ENCODE assay signal across 19 cellular contexts in the genomic region with DNA sequence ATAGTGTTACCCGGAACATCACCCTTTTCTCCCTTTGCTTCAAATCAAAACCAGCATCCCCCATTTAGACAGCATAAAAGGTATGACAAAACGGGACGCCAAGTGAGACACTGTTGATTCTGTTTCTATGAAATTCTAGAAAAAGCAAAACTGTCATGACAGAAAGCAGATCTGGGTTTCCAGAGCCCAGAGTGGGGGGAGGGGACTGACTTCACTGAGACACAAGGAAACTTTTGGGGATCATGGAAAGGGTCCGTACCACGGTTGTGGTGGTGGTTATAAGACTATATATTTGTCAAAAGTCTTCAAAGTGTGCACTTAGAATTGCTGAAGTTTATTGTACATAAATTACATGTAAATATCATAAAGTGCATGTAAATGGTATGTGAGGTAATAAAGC.
DNase-seq lines count a peak whose midpoint lies in the region; ATAC-seq and TF ChIP-seq lines count a peak whose summit lies in the region.
"Had no signal": no experiment of that assay in that cellular context is flagged by ENCODE, and none has a peak within 500 bp of the region (broad histone marks: within the 10 kb centered on the region; RNA-seq: fewer than 3 reads in every experiment).

No MANE protein-coding gene starts in this region.

- H3K4me3 ChIP-seq in Peyer's patch (no peak overlapping the region), coronary artery (no peak overlapping the region), muscle layer of duodenum (ENCODE audit: low read depth in 1 of 2, low read length in 2 of 2) (no peak overlapping the region), stomach smooth muscle (ENCODE audit: low read length in 2 of 2) (peak overlapping the region; percentile 9 to 21)
- H3K4me3 ChIP-seq: MG63, neural progenitor cell had no signal

- no peak for TF ChIP-seq CTCF in Peyer's patch (IDR thresholded peaks at IDR 0.05)
- no peak for TF ChIP-seq CTCF in coronary artery (IDR thresholded peaks at IDR 0.05)

- H3K4me1 ChIP-seq in Peyer's patch, result no peaks in the 10 kb centered on the region
- H3K4me1 ChIP-seq in muscle layer of duodenum (ENCODE audit: control insufficient read depth in 1 of 2, insufficient read depth in 2 of 2, low read length in 2 of 2), result peaks cover 0 to 32% of the 10 kb centered on the region in 2 donors
- H3K4me1 ChIP-seq in stomach smooth muscle (ENCODE audit: control insufficient read depth, insufficient read depth, low read length), result peaks cover 18% of the 10 kb centered on the region

- H3K9me3 ChIP-seq in Peyer's patch (no peaks in the 10 kb centered on the region), muscle layer of duodenum (ENCODE audit: control insufficient read depth in 1 of 2, low read length in 2 of 2) (no peaks in the 10 kb centered on the region), stomach smooth muscle (ENCODE audit: control insufficient read depth in 2 of 2, low read length in 2 of 2) (no peaks in the 10 kb centered on the region)
- H3K9me3 ChIP-seq: MG63 had no signal

- H3K9ac ChIP-seq in stomach smooth muscle (ENCODE audit: low read length in 2 of 2), result peak overlapping the region in 1 of 2 donors; percentile 36
- H3K9ac ChIP-seq: neural progenitor cell had no signal

- DNase-seq in Peyer's patch, result no peak
- no peak for DNase-seq in coronary artery (ENCODE audit: low spot score)
- no peak for DNase-seq in SKM-1 treated with dmso at 0.1 percent for 144 hours (lab: John Stamatoyannopoulos, UW; ENCODE audit: unreplicated experiment)
- DNase-seq in NCI-H2029 (lab: John Stamatoyannopoulos, UW), result no peak
- DNase-seq: activated CD4-positive, alpha-beta T cell treated with anti-CD3 and anti-CD28 coated beads for 36 hours; activated CD8-positive, alpha-beta memory T cell treated with anti-CD3 and anti-CD28 coated beads, Interleukin-2, amount 10 ng/mL, durations not matched to agents 7 days and 5 days; CD4-positive, CD25-positive, alpha-beta regulatory T cell; DMS153; NCI-H748 treated with DMSO at 0.1 percent for 48 hours; retina; SHP77 treated with DMSO at 0.1 percent for 48 hours; stimulated activated CD4-positive, alpha-beta T cell treated with anti-CD3 and anti-CD28 coated beads, Interleukin-15, amount 100 ng/mL, for 24 hours had no signal

- no peaks in the 10 kb centered on the region for H3K27me3 ChIP-seq in Peyer's patch
- no peaks in the 10 kb centered on the region for H3K27me3 ChIP-seq in muscle layer of duodenum (ENCODE audit: low read depth, low read length)
- H3K27me3 ChIP-seq in stomach smooth muscle (ENCODE audit: control insufficient read depth in 1 of 2, insufficient read depth in 2 of 2, low read length in 2 of 2), result no peaks in the 10 kb centered on the region
- H3K27me3 ChIP-seq: foreskin keratinocyte, MG63, neural progenitor cell had no signal

- H3K27ac ChIP-seq in Peyer's patch, result peak overlapping the region in 3 of 4 donors; percentile 23 to 72 (median 30)
- H3K27ac ChIP-seq in coronary artery, result peak overlapping the region; percentile 44 to 74
- H3K27ac ChIP-seq in muscle layer of duodenum (ENCODE audit: low read length), result peak overlapping the region; percentile 25
- H3K27ac ChIP-seq in stomach smooth muscle (ENCODE audit: low read length), result peak overlapping the region; percentile 62
- H3K27ac ChIP-seq: foreskin keratinocyte, neural progenitor cell had no signal

- no peak for TF ChIP-seq POLR2A in Peyer's patch (IDR thresholded peaks at IDR 0.05)

- no peaks in the 10 kb centered on the region for H3K36me3 ChIP-seq in Peyer's patch
- H3K36me3 ChIP-seq in muscle layer of duodenum (ENCODE audit: control insufficient read depth in 1 of 2, insufficient read depth in 2 of 2, low read length in 2 of 2), result no peaks in the 10 kb centered on the region
- no peaks in the 10 kb centered on the region for H3K36me3 ChIP-seq in stomach smooth muscle (ENCODE audit: control insufficient read depth in 2 of 2, insufficient read depth in 2 of 2, low read length in 2 of 2)
- H3K36me3 ChIP-seq: MG63, neural progenitor cell had no signal

- ATAC-seq in GM18520 (IDR thresholded peaks at IDR 0.05; ENCODE audit: unreplicated experiment) (no peak), GM21723 (IDR thresholded peaks at IDR 0.05; ENCODE audit: unreplicated experiment) (no peak)
- ATAC-seq: activated CD4-positive, alpha-beta T cell treated with anti-CD3 and anti-CD28 coated beads for 36 hours; activated CD8-positive, alpha-beta memory T cell treated with anti-CD3 and anti-CD28 coated beads, Interleukin-2, amount 10 ng/mL, durations not matched to agents 7 days and 5 days had no signal

Comparison
In these comparisons a context has a peak if more than half of its experiments do, and no peak if none do; other contexts are left out.
1. H3K4me3 ChIP-seq: peak in stomach smooth muscle (2 of 2); none in Peyer's patch (0 of 4), coronary artery (single experiment) and muscle layer of duodenum (0 of 2).
2. Peak in every context shown above with its lines, with median percentiles within 50 percentile points of each other: H3K27ac ChIP-seq.